ENCODE assay signal across 19 cellular contexts in the genomic region with DNA sequence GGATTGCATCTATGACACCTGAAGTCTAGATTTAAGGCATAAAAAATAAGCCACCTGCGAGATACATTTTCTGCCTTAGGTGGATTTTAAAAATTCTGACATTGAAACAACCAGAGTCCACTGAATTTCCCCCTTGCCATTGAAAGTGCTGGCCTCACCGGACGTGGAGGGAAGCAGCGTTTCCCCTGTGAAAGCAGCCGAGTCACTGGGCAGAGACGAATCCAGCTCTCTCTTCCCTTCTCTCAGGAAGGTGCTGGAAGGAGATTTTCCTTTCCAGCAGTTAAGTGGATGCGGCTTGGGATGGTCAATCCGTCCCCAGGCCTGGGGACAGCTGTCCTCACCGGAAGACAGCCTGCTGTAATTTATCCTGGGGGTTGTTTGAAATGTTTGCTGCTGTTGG.
"Had no signal": no experiment of that assay in that cellular context is flagged by ENCODE, and none has a peak within 500 bp of the region (broad histone marks: within the 10 kb centered on the region; RNA-seq: fewer than 3 reads in every experiment).

No MANE protein-coding gene starts in this region.

- H3K4me1 ChIP-seq: body of pancreas, gastrocnemius medialis, parathyroid adenoma, tibial artery had no signal

- H3K9me3 ChIP-seq: body of pancreas, esophagus muscularis mucosa, gastrocnemius medialis, tibial artery had no signal

- H3K36me3 ChIP-seq: esophagus muscularis mucosa, gastrocnemius medialis, tibial artery had no signal

- H3K27ac Mint-ChIP-seq: activated CD8-positive, alpha-beta T cell treated with anti-CD3 and anti-CD28 coated beads, Interleukin-2, amount 10 ng/mL, durations not matched to agents 7 days and 5 days; activated naive CD4-positive, alpha-beta T cell treated with anti-CD3 and anti-CD28 coated beads, Interleukin-2, amount 50 U/mL, for 24 hours; effector memory CD8-positive, alpha-beta T cell; nephron; stimulated activated naive CD8-positive, alpha-beta T cell treated with anti-CD3 and anti-CD28 coated beads, Interleukin-15, Interleukin-2, amounts not matched to agents 100 ng/mL and 50 ng/mL, for 24 hours had no signal

- H3K4me1 Mint-ChIP-seq: activated naive CD4-positive, alpha-beta T cell treated with anti-CD3 and anti-CD28 coated beads, Interleukin-2, amount 50 U/mL, for 24 hours; nephron had no signal

- ATAC-seq: activated CD4-positive, CD25-positive, alpha-beta regulatory T cell treated with anti-CD3 and anti-CD28 coated beads, Interleukin-2, amount 50 U/mL, for 24 hours; activated CD8-positive, alpha-beta T cell treated with anti-CD3 and anti-CD28 coated beads, Interleukin-2, amount 10 ng/mL, durations not matched to agents 7 days and 5 days; body of pancreas; effector memory CD8-positive, alpha-beta T cell; gastrocnemius medialis; left lobe of liver; right cardiac atrium had no signal

- H3K4me3 ChIP-seq: body of pancreas, dorsolateral prefrontal cortex, esophagus muscularis mucosa, gastrocnemius medialis, tibial artery had no signal

- H2AFZ ChIP-seq: parathyroid adenoma had no signal

- H3K27ac ChIP-seq: body of pancreas, dorsolateral prefrontal cortex, esophagus muscularis mucosa, gastrocnemius medialis, parathyroid adenoma, tibial artery had no signal

- H3K36me3 Mint-ChIP-seq: activated naive CD4-positive, alpha-beta T cell treated with anti-CD3 and anti-CD28 coated beads, Interleukin-2, amount 50 U/mL, for 24 hours had no signal

- H3K9me3 Mint-ChIP-seq: activated naive CD4-positive, alpha-beta T cell treated with anti-CD3 and anti-CD28 coated beads, Interleukin-2, amount 50 U/mL, for 24 hours; effector memory CD8-positive, alpha-beta T cell; nephron; stimulated activated naive CD8-positive, alpha-beta T cell treated with anti-CD3 and anti-CD28 coated beads, Interleukin-15, Interleukin-2, amounts not matched to agents 100 ng/mL and 50 ng/mL, for 24 hours had no signal

- H3K27me3 ChIP-seq: body of pancreas, esophagus muscularis mucosa had no signal

- DNase-seq: activated CD4-positive, alpha-beta T cell treated with anti-CD3 and anti-CD28 coated beads, Interleukin-2, amount 50 U/mL, for 1 hour; activated CD8-positive, alpha-beta T cell treated with anti-CD3 and anti-CD28 coated beads, Interleukin-2, amount 10 ng/mL, durations not matched to agents 7 days and 5 days; activated gamma-delta T cell treated with Interleukin-2 at 50 U/mL for 16 hours; anterior cingulate cortex; dorsolateral prefrontal cortex; effector memory CD8-positive, alpha-beta T cell; gastrocnemius medialis; right cardiac atrium; stimulated activated CD4-positive, alpha-beta T cell treated with anti-CD3 and anti-CD28 coated beads, Interleukin-1b, Interleukin-23, amount 100 ng/mL, for 48 hours; tibial artery had no signal

- FAIRE-seq: keratinocyte had no signal

- H3K79me2 ChIP-seq: parathyroid adenoma had no signal

- H3K4me3 Mint-ChIP-seq: activated CD8-positive, alpha-beta T cell treated with anti-CD3 and anti-CD28 coated beads, Interleukin-2, amount 10 ng/mL, durations not matched to agents 7 days and 5 days; activated naive CD4-positive, alpha-beta T cell treated with anti-CD3 and anti-CD28 coated beads, Interleukin-2, amount 50 U/mL, for 24 hours; effector memory CD8-positive, alpha-beta T cell; nephron; stimulated activated naive CD8-positive, alpha-beta T cell treated with anti-CD3 and anti-CD28 coated beads, Interleukin-15, Interleukin-2, amounts not matched to agents 100 ng/mL and 50 ng/mL, for 24 hours had no signal
